ENCODE assay signal across 8 cellular contexts in the genomic region with DNA sequence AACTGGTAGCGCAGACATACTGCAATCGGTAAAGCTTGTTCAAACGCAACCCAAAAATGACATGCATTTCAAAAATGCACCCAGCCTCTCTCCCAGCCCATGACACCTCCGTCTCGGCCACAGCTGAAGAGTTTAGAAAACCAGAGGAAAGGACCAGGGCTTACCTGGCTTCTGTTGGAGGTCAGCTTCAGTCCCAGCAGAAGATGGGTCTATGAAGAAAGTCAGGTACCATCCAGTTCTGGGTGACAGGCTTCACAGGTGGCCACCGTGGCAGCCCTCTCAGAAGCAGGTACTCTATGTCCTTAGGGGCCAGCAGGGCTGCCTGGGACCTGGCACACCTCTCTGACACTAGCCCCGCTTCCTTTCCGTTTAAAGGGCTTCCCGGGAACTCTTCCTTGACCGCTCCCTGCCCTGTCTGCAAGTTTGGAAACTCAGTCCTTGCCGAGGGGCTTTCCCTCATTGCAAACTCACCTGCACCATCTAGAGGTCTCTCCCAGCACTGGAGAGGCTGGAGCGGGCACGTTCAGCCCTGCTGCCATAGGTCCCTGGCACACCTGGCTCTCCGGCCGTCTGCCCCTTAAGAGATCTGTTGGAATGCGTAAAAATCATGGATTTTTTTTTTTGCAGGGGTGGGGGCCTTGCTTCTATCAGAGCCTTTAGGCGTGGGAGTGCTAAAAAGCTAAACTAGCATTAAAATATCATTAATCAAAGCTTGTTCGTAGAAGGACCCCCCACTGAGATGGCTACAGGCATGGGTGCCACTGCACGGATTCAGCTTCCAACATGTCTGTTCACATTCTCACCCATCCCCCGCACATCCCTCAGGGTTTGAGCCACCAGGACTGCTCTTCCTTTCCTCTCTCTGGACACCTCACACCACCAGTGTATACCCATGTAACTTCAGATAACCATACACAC. TPM values are rescaled to one million over a fixed set of nuclear protein-coding genes. Genes with fewer than 3 reads are reported as not detected.
A peak's percentile ranks its signal among the peaks of the same experiment; 100 is the strongest.
DNase-seq lines count a peak whose midpoint lies in the region; ATAC-seq, FAIRE-seq and TF ChIP-seq lines count a peak whose summit lies in the region.

EDAR (minus strand) TSS at position 425 of the 918 bp plus-strand sequence. CDS start 58,206 bp downstream, outside the sequence.

- CTCF ChIA-PET in PC-3 (lab: Charles Lee): no interaction called here

- H3K9me2 ChIP-seq in PC-3 (replicated peaks; ENCODE audit: low read length): no peaks in the 10 kb centered on the region

- H3K27ac ChIP-seq in PC-3 (ENCODE audit: low read length): no peak within 1 kb of the TSS

- FAIRE-seq in H54 (lab: Jason Lieb, UNC): no peak

- no peaks in the 10 kb centered on the region for H4K20me1 ChIP-seq in PC-3 (ENCODE audit: low read length)

- H3K79me2 ChIP-seq in PC-3 (ENCODE audit: low read length): no peaks in the 10 kb centered on the region

- peaks cover 69% of the 10 kb centered on the region for H3K4me1 Mint-ChIP-seq in activated naive CD4-positive, alpha-beta T cell treated with anti-CD3 and anti-CD28 coated beads, Interleukin-2, amount 50 U/mL, for 24 hours

- no peaks in the 10 kb centered on the region for H3K36me3 ChIP-seq in PC-3 (ENCODE audit: low read depth, low read length)

- no TSS peak for BruUV-seq in PC-3 (replicated peaks; lab: Mats Ljungman, UMichigan)

- H3K4me3 ChIP-seq in PC-3 (ENCODE audit: low read length): peak within 1 kb of the TSS; percentile 20; the same call in 1 of the 2 replicates

- no peaks in the 10 kb centered on the region for H3K9me3 ChIP-seq in PC-3 (ENCODE audit: low read length)

- peak; percentile 89 for TF ChIP-seq CTCF in PC-3 (conservative IDR thresholded peaks at IDR 0.05; ENCODE audit: low read depth, low read length)

- POLR2A ChIA-PET in PC-3 (lab: Charles Lee; ENCODE audit: unreplicated experiment): no interaction called here

- peak within 1 kb of the TSS; percentile 57 for H2AFZ ChIP-seq in PC-3 (ENCODE audit: low read length)

- ATAC-seq in Right ventricle myocardium inferior (peak; percentile 83), PC-3 (peak; percentile 98), left cardiac atrium (peak; percentile 89 to 95), GM21515 (IDR thresholded peaks at IDR 0.05; ENCODE audit: unreplicated experiment) (no peak)

- no peaks in the 10 kb centered on the region for H3K27me3 ChIP-seq in PC-3 (ENCODE audit: low read length)

- no peaks in the 10 kb centered on the region for H3K27me3 Mint-ChIP-seq in activated naive CD4-positive, alpha-beta T cell treated with anti-CD3 and anti-CD28 coated beads, Interleukin-2, amount 50 U/mL, for 24 hours

- DNase-seq in Right ventricle myocardium inferior (ENCODE audit: missing footprints) (no peak), cardiac septum (ENCODE audit: low spot score) (no peak), PC-3 (peak; percentile 77), left cardiac atrium (peak; percentile 38), H54 (ENCODE audit: insufficient read length, low spot score) (no peak)
- peak; percentile 50 for DNase-seq in stimulated activated CD4-positive, alpha-beta T cell treated with anti-CD3 and anti-CD28 coated beads, Interleukin-12 subunit alpha, Interleukin-12 subunit beta, amount 100 ng/mL, for 4 hours

- H3K4me2 ChIP-seq in PC-3 (ENCODE audit: low read length): peak within 1 kb of the TSS; percentile 77

- H3K9me3 Mint-ChIP-seq in activated naive CD4-positive, alpha-beta T cell treated with anti-CD3 and anti-CD28 coated beads, Interleukin-2, amount 50 U/mL, for 24 hours: no peaks in the 10 kb centered on the region

- H3K36me3 Mint-ChIP-seq in activated naive CD4-positive, alpha-beta T cell treated with anti-CD3 and anti-CD28 coated beads, Interleukin-2, amount 50 U/mL, for 24 hours: no peaks in the 10 kb centered on the region

- H3K4me1 ChIP-seq in PC-3 (ENCODE audit: insufficient read depth, low read length): no peaks in the 10 kb centered on the region; the same call in 1 of the 2 replicates

- no peak within 1 kb of the TSS for H3K9ac ChIP-seq in PC-3 (ENCODE audit: low read length)

- H3K4me3 Mint-ChIP-seq in activated naive CD4-positive, alpha-beta T cell treated with anti-CD3 and anti-CD28 coated beads, Interleukin-2, amount 50 U/mL, for 24 hours: peak within 1 kb of the TSS; percentile 90

- H3K27ac Mint-ChIP-seq in activated naive CD4-positive, alpha-beta T cell treated with anti-CD3 and anti-CD28 coated beads, Interleukin-2, amount 50 U/mL, for 24 hours: peak within 1 kb of the TSS; percentile 82

- no peak for TF ChIP-seq POLR2A in H54 (IDR thresholded peaks at IDR 0.05; ENCODE audit: low read depth, low read length)

- intact Hi-C loops in Right ventricle myocardium inferior (cut with DNase I): loop anchor here (2.0 kb wide), 2 partner anchors 60 to 134 kb away; no protein-coding TSS in a partner anchor
- intact Hi-C loops in cardiac septum (cut with DNase I): loop anchor here (2.0 to 5.0 kb wide), 2 partner anchors 60 to 132 kb away; no protein-coding TSS in a partner anchor
- intact Hi-C loops in PC-3 (cut with micrococcal nuclease): loop anchor here (1.0 kb wide), 2 partner anchors 61 to 134 kb away; no protein-coding TSS in a partner anchor
- intact Hi-C loops in left cardiac atrium (cut with DNase I): loop anchor here (2.0 to 5.0 kb wide), 3 partner anchors 60 to 134 kb away; no protein-coding TSS in a partner anchor

- no peaks in the 10 kb centered on the region for H3F3A ChIP-seq in PC-3 (ENCODE audit: low read length, unreplicated experiment)

RNA-seq across cellular contexts. Expression of gene EDAR, which starts in this region (rescaled TPM):
- 0.14 TPM for total RNA-seq in Right ventricle myocardium inferior
- not detected for total RNA-seq in cardiac septum
- total RNA-seq in PC-3 (2014; rRNA removed): 0.04 TPM in 1 of 2 replicates, not detected in the other
- total RNA-seq in left cardiac atrium: under 1 TPM in 1 of 2 donors, not detected in 1; 0.06 TPM

Comparison
In these comparisons a context has a peak if more than half of its experiments do, and no peak if none do; other contexts are left out.
1. Peak in ATAC-seq in Right ventricle myocardium inferior; RNA of the gene not detected or under 1 TPM.
2. Peak in DNase-seq, ATAC-seq, H3K4me3 ChIP-seq and H3K4me2 ChIP-seq in PC-3; RNA of the gene not detected or under 1 TPM.
3. Peak in DNase-seq and ATAC-seq in left cardiac atrium; RNA of the gene not detected or under 1 TPM.